In the genomic region with DNA sequence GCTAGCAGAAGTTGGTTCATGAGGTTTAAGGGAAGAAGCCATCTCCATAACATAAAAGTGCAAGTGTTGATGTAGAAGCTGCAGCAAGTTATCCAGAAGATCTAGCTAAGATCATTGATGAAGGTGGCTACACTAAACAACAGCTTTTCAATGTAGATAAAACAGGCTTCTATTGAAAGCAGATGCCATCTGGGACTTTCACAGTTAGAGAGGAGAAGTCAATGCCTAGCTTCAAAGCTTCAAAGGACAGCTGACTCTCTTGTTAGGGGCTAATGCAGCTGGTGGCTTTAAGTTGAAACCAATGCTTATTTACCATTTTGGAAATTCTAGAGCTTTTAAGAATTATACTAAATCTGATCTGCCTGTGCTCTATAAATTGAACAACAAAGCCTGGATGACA, we compare ENCODE assay signal across 1 cellular context. TPM values are rescaled to one million over a fixed set of nuclear protein-coding genes. Genes with fewer than 3 reads are reported as not detected.
"Had no signal": no experiment of that assay in that cellular context is flagged by ENCODE, and none has a peak within 500 bp of the region (broad histone marks: within the 10 kb centered on the region; RNA-seq: fewer than 3 reads in every experiment).

No MANE protein-coding gene starts in this region.

RNA-seq across cellular contexts. Expression of a gene that starts 25.3 kb away (rescaled TPM):
- polyA plus RNA-seq: urinary bladder had no signal
